ENCODE assay signal across 1 cellular context in genomic region chr17:41665566-41666335, GRCh38.
TF ChIP-seq lines count a peak whose summit lies in the region.

No MANE protein-coding gene starts in this region.

TF ChIP-seq in HepG2, 621 proteins besides CTCF, POLR2A, EP300 and RAD21 (continued from another document and continues in another):
- TF ChIP-seq ARID4A (CRISPR knock-in tag; IDR thresholded peaks at IDR 0.05; ENCODE audit: borderline replicate concordance) (peak; percentile 52; the same call in 1 of the 2 replicates), HDAC1 (CRISPR knock-in tag; IDR thresholded peaks at IDR 0.05) (peak; percentile 68), ZSCAN9 (CRISPR knock-in tag; IDR thresholded peaks at IDR 0.05; ENCODE audit: borderline replicate concordance) (no peak), WIZ (CRISPR knock-in tag; IDR thresholded peaks at IDR 0.05) (0 out of 2 replicates have a peak, but pooled peaks have one; percentile 68), MTF1 (CRISPR knock-in tag; IDR thresholded peaks at IDR 0.05) (no peak), ZNF552 (CRISPR knock-in tag; IDR thresholded peaks at IDR 0.05; ENCODE audit: borderline replicate concordance) (peak; percentile 61; the same call in 1 of the 2 replicates), SRF (IDR thresholded peaks at IDR 0.05; ENCODE audit: low read depth, low read length) (no peak), ZNF317 (CRISPR knock-in tag; IDR thresholded peaks at IDR 0.05) (peak; percentile 34; the same call in 1 of the 2 replicates), ZBTB40 (IDR thresholded peaks at IDR 0.05) (no peak), ZBTB40 (CRISPR knock-in tag; IDR thresholded peaks at IDR 0.05) (peak; percentile 45; the same call in 1 of the 2 replicates), PHF21A (CRISPR knock-in tag; IDR thresholded peaks at IDR 0.05) (peak; percentile 59; the same call in 1 of the 2 replicates), ZNF746 (CRISPR knock-in tag; IDR thresholded peaks at IDR 0.05) (0 out of 2 replicates have a peak, but pooled peaks have one; percentile 18), ZNF781 (CRISPR knock-in tag; IDR thresholded peaks at IDR 0.05; ENCODE audit: borderline replicate concordance, not compliant biosample characterization) (peak; percentile 34), ZNF7 (CRISPR knock-in tag; IDR thresholded peaks at IDR 0.05) (no peak), SNRNP70 (IDR thresholded peaks at IDR 0.05; ENCODE audit: low read depth, low read length) (no peak), TFE3 (CRISPR knock-in tag; IDR thresholded peaks at IDR 0.05) (no peak), CCAR2 (optimal IDR thresholded peaks at IDR 0.05; ENCODE audit: low read depth, low read length) (no peak), NFIB (CRISPR knock-in tag; IDR thresholded peaks at IDR 0.05; ENCODE audit: borderline replicate concordance) (no peak), POGZ (CRISPR knock-in tag; IDR thresholded peaks at IDR 0.05) (peak; percentile 73), ZNF768 (CRISPR knock-in tag; IDR thresholded peaks at IDR 0.05) (peak; percentile 42; the same call in 1 of the 2 replicates), SMAD1 (CRISPR knock-in tag; IDR thresholded peaks at IDR 0.05; ENCODE audit: borderline replicate concordance, low read depth) (peak; percentile 52; the same call in 1 of the 2 replicates), ZNF558 (CRISPR knock-in tag; IDR thresholded peaks at IDR 0.05; ENCODE audit: borderline replicate concordance) (no peak), ATF4 (CRISPR knock-in tag; IDR thresholded peaks at IDR 0.05) (no peak), HNF4A (CRISPR knock-in tag; IDR thresholded peaks at IDR 0.05) (no peak), MTF2 (CRISPR knock-in tag; IDR thresholded peaks at IDR 0.05; ENCODE audit: borderline replicate concordance) (no peak; the same call in 1 of the 2 replicates), ZNF691 (CRISPR knock-in tag; IDR thresholded peaks at IDR 0.05; ENCODE audit: borderline replicate concordance, low read depth) (no peak; the same call in none of the 2 replicates), PCBP1 (IDR thresholded peaks at IDR 0.05; ENCODE audit: borderline replicate concordance, low read depth, low read length) (no peak), ZNF430 (CRISPR knock-in tag; IDR thresholded peaks at IDR 0.05) (no peak), HNF1A (IDR thresholded peaks at IDR 0.05; ENCODE audit: low read depth) (no peak), HNF1A (CRISPR knock-in tag; IDR thresholded peaks at IDR 0.05; ENCODE audit: borderline replicate concordance) (no peak), FOXM1 (CRISPR knock-in tag; IDR thresholded peaks at IDR 0.05) (no peak), ZNF512B (CRISPR knock-in tag; IDR thresholded peaks at IDR 0.05; ENCODE audit: borderline replicate concordance) (no peak), MEIS2 (CRISPR knock-in tag; IDR thresholded peaks at IDR 0.05) (0 out of 2 replicates have a peak, but pooled peaks have one; percentile 42), ZNF678 (CRISPR knock-in tag; IDR thresholded peaks at IDR 0.05) (0 out of 2 replicates have a peak, but pooled peaks have one; percentile 49)
